1 cellular context compared by ENCODE assay signal in genomic region chr14:96797188-96797942, GRCh38.
A peak's percentile ranks its signal among the peaks of the same experiment; 100 is the strongest.
TF ChIP-seq lines count a peak whose summit lies in the region.

TSS of gene VRK1 (plus strand) at chr14:96797382. CDS start at chr14:96833472, 36,090 bp downstream.

TF ChIP-seq in K562, 482 proteins besides CTCF, POLR2A, EP300 and RAD21 (continued from another document):
- TF ChIP-seq SRSF7 (optimal IDR thresholded peaks at IDR 0.05; ENCODE audit: low read depth, low read length) = no peak
- peak; percentile 94 for TF ChIP-seq RBFOX2 (IDR thresholded peaks at IDR 0.05; ENCODE audit: low read depth, low read length)
- TF ChIP-seq RAD51 (IDR thresholded peaks at IDR 0.05; ENCODE audit: borderline replicate concordance, low read depth) = no peak
- no peak for TF ChIP-seq BMI1 (IDR thresholded peaks at IDR 0.05; ENCODE audit: low read length)
- peak; percentile 12 for TF ChIP-seq ASH1L (IDR thresholded peaks at IDR 0.05; ENCODE audit: borderline replicate concordance, low read depth, partially characterized antibody)
- TF ChIP-seq SRSF3 (IDR thresholded peaks at IDR 0.05; ENCODE audit: insufficient read depth, low read length) = no peak
- TF ChIP-seq USF2 (CRISPR knock-in tag; IDR thresholded peaks at IDR 0.05) = no peak
- TF ChIP-seq TBL1XR1 (IDR thresholded peaks at IDR 0.05; ENCODE audit: low read length in 2 of 2) = no peak
- no peak for TF ChIP-seq ZBTB17 (CRISPR knock-in tag; IDR thresholded peaks at IDR 0.05)
- TF ChIP-seq ZNF75A (CRISPR knock-in tag; IDR thresholded peaks at IDR 0.05) = no peak
- no peak for TF ChIP-seq KLF10 (CRISPR knock-in tag; IDR thresholded peaks at IDR 0.05)
- TF ChIP-seq ZNF785 (CRISPR knock-in tag; IDR thresholded peaks at IDR 0.05) = no peak
- peak; percentile 60; the same call in 1 of the 2 replicates for TF ChIP-seq ZBTB2 (IDR thresholded peaks at IDR 0.05)
- peak; percentile 72 for TF ChIP-seq ATF7 (IDR thresholded peaks at IDR 0.05)
- TF ChIP-seq FOXJ2 (tag; IDR thresholded peaks at IDR 0.05) = no peak
- TF ChIP-seq, protein P1, sequence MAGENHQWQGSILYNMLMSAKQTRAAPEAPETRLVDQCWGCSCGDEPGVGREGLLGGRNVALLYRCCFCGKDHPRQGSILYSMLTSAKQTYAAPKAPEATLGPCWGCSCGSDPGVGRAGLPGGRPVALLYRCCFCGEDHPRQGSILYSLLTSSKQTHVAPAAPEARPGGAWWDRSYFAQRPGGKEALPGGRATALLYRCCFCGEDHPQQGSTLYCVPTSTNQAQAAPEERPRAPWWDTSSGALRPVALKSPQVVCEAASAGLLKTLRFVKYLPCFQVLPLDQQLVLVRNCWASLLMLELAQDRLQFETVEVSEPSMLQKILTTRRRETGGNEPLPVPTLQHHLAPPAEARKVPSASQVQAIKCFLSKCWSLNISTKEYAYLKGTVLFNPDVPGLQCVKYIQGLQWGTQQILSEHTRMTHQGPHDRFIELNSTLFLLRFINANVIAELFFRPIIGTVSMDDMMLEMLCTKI (IDR thresholded peaks at IDR 0.05; ENCODE audit: partially characterized antibody) = no peak
- TF ChIP-seq, protein P2, sequence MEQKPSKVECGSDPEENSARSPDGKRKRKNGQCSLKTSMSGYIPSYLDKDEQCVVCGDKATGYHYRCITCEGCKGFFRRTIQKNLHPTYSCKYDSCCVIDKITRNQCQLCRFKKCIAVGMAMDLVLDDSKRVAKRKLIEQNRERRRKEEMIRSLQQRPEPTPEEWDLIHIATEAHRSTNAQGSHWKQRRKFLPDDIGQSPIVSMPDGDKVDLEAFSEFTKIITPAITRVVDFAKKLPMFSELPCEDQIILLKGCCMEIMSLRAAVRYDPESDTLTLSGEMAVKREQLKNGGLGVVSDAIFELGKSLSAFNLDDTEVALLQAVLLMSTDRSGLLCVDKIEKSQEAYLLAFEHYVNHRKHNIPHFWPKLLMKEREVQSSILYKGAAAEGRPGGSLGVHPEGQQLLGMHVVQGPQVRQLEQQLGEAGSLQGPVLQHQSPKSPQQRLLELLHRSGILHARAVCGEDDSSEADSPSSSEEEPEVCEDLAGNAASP (IDR thresholded peaks at IDR 0.05) = no peak
- no peak for TF ChIP-seq STAT5B (CRISPR knock-in tag; IDR thresholded peaks at IDR 0.05)
- TF ChIP-seq ZNF586 (CRISPR knock-in tag; conservative IDR thresholded peaks at IDR 0.05) = no peak
- TF ChIP-seq NFYB (IDR thresholded peaks at IDR 0.05; ENCODE audit: extremely low read depth, insufficient read length) = peak; percentile 40
- no peak for TF ChIP-seq MCM3 (IDR thresholded peaks at IDR 0.05)
- no peak for TF ChIP-seq HDAC3 (IDR thresholded peaks at IDR 0.05; ENCODE audit: borderline replicate concordance, partially characterized antibody)
- TF ChIP-seq MIER1 (IDR thresholded peaks at IDR 0.05; ENCODE audit: low read depth) = no peak
- peak; percentile 62 for TF ChIP-seq MTA1 (IDR thresholded peaks at IDR 0.05; ENCODE audit: borderline replicate concordance)
- TF ChIP-seq XRCC4 (IDR thresholded peaks at IDR 0.05; ENCODE audit: extremely low read depth, insufficient read depth, insufficient read length) = no peak
- TF ChIP-seq ZFP36 (IDR thresholded peaks at IDR 0.05; ENCODE audit: low read depth, low read length, partially characterized antibody) = no peak
- TF ChIP-seq, protein P3, sequence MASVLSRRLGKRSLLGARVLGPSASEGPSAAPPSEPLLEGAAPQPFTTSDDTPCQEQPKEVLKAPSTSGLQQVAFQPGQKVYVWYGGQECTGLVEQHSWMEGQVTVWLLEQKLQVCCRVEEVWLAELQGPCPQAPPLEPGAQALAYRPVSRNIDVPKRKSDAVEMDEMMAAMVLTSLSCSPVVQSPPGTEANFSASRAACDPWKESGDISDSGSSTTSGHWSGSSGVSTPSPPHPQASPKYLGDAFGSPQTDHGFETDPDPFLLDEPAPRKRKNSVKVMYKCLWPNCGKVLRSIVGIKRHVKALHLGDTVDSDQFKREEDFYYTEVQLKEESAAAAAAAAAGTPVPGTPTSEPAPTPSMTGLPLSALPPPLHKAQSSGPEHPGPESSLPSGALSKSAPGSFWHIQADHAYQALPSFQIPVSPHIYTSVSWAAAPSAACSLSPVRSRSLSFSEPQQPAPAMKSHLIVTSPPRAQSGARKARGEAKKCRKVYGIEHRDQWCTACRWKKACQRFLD (CRISPR knock-in tag; IDR thresholded peaks at IDR 0.05) = peak; percentile 93
- TF ChIP-seq TGIF2 (CRISPR knock-in tag; IDR thresholded peaks at IDR 0.05) = no peak
- TF ChIP-seq ZNF124 (CRISPR knock-in tag; IDR thresholded peaks at IDR 0.05) = no peak
- TF ChIP-seq KLF13 (tag; IDR thresholded peaks at IDR 0.05; ENCODE audit: borderline replicate concordance, low read depth) = no peak
